Comparison of ENCODE assay signal across 2 cellular contexts in the genomic region with DNA sequence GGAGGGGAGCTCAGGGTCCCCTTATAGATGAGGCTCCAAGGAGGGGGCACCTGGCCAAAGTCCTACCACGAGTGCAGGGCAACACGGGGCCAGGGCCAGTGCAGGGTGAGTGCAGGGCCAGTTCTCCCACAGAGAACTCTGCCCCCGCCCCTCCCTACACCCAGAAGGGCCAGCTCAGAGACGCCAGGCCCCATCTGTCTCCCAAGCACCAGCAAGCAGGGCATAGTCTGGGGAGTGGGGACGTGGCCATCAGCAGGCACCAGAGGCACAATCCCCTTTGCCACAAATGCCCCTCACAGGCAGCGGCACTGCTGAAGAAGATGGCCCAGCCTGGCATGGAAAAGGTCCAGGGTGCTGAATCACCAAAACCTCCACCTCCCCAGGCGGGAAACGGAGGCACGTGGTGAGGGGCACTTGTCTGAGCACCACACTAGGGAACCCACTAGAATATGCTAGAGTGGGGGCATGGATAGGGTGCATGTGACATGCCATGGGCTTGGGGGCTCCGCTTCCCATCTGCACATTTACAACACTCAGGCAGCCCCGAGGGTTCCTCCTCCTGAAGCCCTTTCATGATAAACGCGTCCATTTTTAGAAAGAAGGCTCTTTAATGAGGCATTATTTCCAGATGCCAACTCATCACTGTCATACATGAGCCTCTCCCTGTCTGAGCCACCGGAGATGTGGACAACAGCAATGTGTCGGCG.
TF ChIP-seq lines count a peak whose summit lies in the region.

No MANE protein-coding gene starts in this region.

TF ChIP-seq in SK-N-SH, 30 proteins besides CTCF, POLR2A, EP300 and RAD21 (continued from another document):
- no peak for TF ChIP-seq TEAD4 (IDR thresholded peaks at IDR 0.05; ENCODE audit: borderline replicate concordance, insufficient read depth)

TF ChIP-seq in liver, 16 proteins besides CTCF, POLR2A, EP300 and RAD21 (continued from another document):
- TF ChIP-seq REST (IDR thresholded peaks at IDR 0.05) (peak; percentile 94), JUND (IDR thresholded peaks at IDR 0.05) (no peak)
